Comparison of ENCODE assay signal across 8 cellular contexts in the genomic region with DNA sequence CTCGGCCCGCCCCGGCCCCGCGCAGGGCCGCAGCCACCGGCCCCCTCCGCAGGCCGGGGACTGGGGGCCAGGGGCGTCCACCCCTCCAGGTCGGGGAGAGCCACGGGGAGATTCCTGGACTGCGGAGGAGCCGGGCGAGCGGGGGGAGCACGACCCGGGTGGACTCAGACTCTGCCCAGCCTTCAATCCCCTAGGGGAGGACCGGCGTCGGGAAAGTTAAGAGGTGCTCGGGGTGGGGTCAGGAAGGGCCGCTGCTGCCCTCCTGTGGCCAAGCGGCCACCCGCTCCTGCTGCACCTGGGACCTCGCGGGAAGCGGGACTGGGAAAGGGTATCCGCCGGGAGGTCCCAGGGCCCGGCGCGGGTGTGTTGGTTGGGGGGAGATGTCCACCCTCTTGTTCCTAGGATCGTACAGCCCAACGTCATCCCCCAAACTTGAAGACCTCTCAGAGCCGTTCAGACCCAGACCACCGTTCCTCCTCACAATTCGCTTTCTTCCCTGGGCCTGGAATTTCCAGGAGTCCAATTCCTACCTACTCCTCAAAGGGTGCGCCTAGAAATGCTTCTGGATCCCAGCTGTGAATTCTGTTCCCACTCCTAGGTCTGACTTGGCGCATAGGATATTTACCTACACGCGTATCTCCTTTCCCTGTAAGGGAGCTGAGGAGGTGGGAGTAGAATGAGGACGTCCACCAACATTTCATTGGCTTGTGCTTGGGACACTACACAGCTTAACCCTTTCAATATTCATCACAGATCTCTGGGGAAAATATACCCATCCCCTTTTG. TPM values are rescaled to one million over a fixed set of nuclear protein-coding genes. Genes with fewer than 3 reads are reported as not detected.
DNase-seq lines count a peak whose midpoint lies in the region; ATAC-seq and TF ChIP-seq lines count a peak whose summit lies in the region.

No MANE protein-coding gene starts in this region.

- peak overlapping the region; percentile 97 for H3K4me2 ChIP-seq in BLaER1

- H3K27ac ChIP-seq in BLaER1 (peak overlapping the region; percentile 93), coronary artery (peak overlapping the region; percentile 95 to 99)

- H3K27me3 ChIP-seq in BLaER1, result no peaks in the 10 kb centered on the region

- DNase-seq in NCI-H345 treated with DMSO at 0.1 percent for 48 hours (lab: John Stamatoyannopoulos, UW; ENCODE audit: unreplicated experiment) (peak; percentile 65), coronary artery (ENCODE audit: low spot score) (peak; percentile 93), left colon (peak; percentile 89 to 90)
- peak; percentile 62 to 63 for DNase-seq in activated CD4-positive, alpha-beta T cell treated with anti-CD3 and anti-CD28 coated beads for 4 hours
- DNase-seq in stimulated activated CD4-positive, alpha-beta T cell treated with anti-CD3 and anti-CD28 coated beads, Interleukin-1b, Interleukin-23, amount 100 ng/mL, for 4 hours (ENCODE audit: low read depth in 2 of 2), result peak; percentile 47 to 62

- no peaks in the 10 kb centered on the region for H3K9me3 ChIP-seq in BLaER1

- ATAC-seq in GM19025 (IDR thresholded peaks at IDR 0.05; ENCODE audit: low read depth, unreplicated experiment) (peak; percentile 67), HG03159 (IDR thresholded peaks at IDR 0.05; ENCODE audit: unreplicated experiment) (peak; percentile 46), left colon (peak; percentile 66)

- H3K9ac ChIP-seq in BLaER1, result peak overlapping the region; percentile 90

- H4K20me1 ChIP-seq in BLaER1, result no peaks in the 10 kb centered on the region

- intact Hi-C loops in left colon (cut with DNase I, micrococcal nuclease), result loop anchor here in 1 of 2 donors (5.0 to 10.0 kb wide), 3 partner anchors 90 to 315 kb away; a partner anchor contains a TSS

- H3K4me1 ChIP-seq in BLaER1, result peaks cover 60% of the 10 kb centered on the region

- H3K4me3 ChIP-seq in BLaER1, result peak overlapping the region; percentile 88
- peak overlapping the region; percentile 98 for H3K4me3 ChIP-seq in coronary artery

- peak; percentile 89 for TF ChIP-seq CTCF in coronary artery (IDR thresholded peaks at IDR 0.05)

- H3K36me3 ChIP-seq in BLaER1, result peaks cover 6% of the 10 kb centered on the region; the same call in 1 of the 2 replicates

RNA-seq across cellular contexts. Expression of a gene that starts 0.5 kb away (rescaled TPM):
- 100 to 1,000 TPM; 466 to 701 TPM for total RNA-seq in left colon

RNA-seq across cellular contexts. Expression of a gene that starts 7.7 kb away (rescaled TPM):
- total RNA-seq in left colon, result 1 to 10 TPM; 1.1 to 1.2 TPM

RNA-seq across cellular contexts. Expression of a gene that starts 33.0 kb away (rescaled TPM):
- 10 to 100 TPM; 63.6 to 88.0 TPM for total RNA-seq in left colon

Comparison
In these comparisons a context has a peak if more than half of its experiments do, and no peak if none do; other contexts are left out.
1. Peak in every context shown above with its lines: DNase-seq, ATAC-seq, H3K4me3 ChIP-seq and H3K27ac ChIP-seq.